Comparison of ENCODE assay signal across 8 cellular contexts in the genomic region with DNA sequence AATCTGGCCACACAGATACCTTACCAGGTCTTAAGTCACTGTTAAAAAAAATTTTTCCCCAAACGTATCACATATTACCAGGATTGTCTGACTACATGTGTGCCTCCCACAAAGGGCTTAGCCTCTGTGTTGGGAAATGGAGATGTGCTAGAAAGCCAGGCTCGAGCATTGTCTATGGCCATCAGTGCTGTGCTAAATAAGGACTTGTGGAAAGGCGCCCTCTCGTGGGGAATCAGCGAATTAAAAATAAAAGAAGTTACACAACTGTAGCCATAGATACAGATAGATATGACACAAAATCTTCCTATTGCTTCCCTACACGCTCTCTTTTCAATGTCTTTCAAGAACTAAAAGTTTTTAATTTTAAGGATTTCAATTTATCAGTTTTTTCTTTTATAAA. TPM values are rescaled to one million over a fixed set of nuclear protein-coding genes. Genes with fewer than 3 reads are reported as not detected.
DNase-seq lines count a peak whose midpoint lies in the region; ATAC-seq and TF ChIP-seq lines count a peak whose summit lies in the region.

No MANE protein-coding gene starts in this region.

- TF ChIP-seq POLR2A in NB4 (IDR thresholded peaks at IDR 0.05; ENCODE audit: extremely low read depth, insufficient read length) (no peak), breast epithelium (IDR thresholded peaks at IDR 0.05) (no peak)

- H3K27ac ChIP-seq in breast epithelium: no peak overlapping the region

- H3K4me3 ChIP-seq in NB4 (ENCODE audit: low read depth, low read length) (no peak overlapping the region), breast epithelium (no peak overlapping the region)

- H3K36me3 ChIP-seq in breast epithelium: peaks cover 3% of the 10 kb centered on the region

- H3K27me3 ChIP-seq in breast epithelium: no peaks in the 10 kb centered on the region

- peak; percentile 76 for ATAC-seq in left colon
- ATAC-seq in HG03520 (IDR thresholded peaks at IDR 0.05; ENCODE audit: unreplicated experiment): no peak
- no peak for ATAC-seq in HG03095 (IDR thresholded peaks at IDR 0.05; ENCODE audit: unreplicated experiment)

- TF ChIP-seq CTCF in NB4 (IDR thresholded peaks at IDR 0.05; ENCODE audit: low read depth, low read length): peak; percentile 48
- peak in 2 of 3 donors; percentile 37 to 53 for TF ChIP-seq CTCF in breast epithelium (IDR thresholded peaks at IDR 0.05)

- no peaks in the 10 kb centered on the region for H3K9me3 ChIP-seq in breast epithelium

- no peaks in the 10 kb centered on the region for H3K4me1 ChIP-seq in breast epithelium

- peak; percentile 30 for DNase-seq in GDM1 (lab: John Stamatoyannopoulos, UW)
- DNase-seq in NB4 (ENCODE audit: low read depth): peak; percentile 78
- DNase-seq in T-helper 9 cell: peak; percentile 59
- no peak for DNase-seq in breast epithelium (ENCODE audit: low spot score in 2 of 2)
- DNase-seq in left colon: peak; percentile 36 to 46
- peak; percentile 14 for DNase-seq in stimulated activated CD8-positive, alpha-beta memory T cell treated with anti-CD3 and anti-CD28 coated beads, Interleukin-12 subunit alpha, Interleukin-12 subunit beta, amount 100 ng/mL, for 4 hours (ENCODE audit: low read depth)

- intact Hi-C loops in breast epithelium (cut with DNase I; ENCODE audit: low total_unique reads) (no loop called here), left colon (cut with DNase I, micrococcal nuclease) (no loop called here)

RNA-seq across cellular contexts. Expression of gene CRNN, which starts 47.5 kb away (rescaled TPM):
- total RNA-seq in breast epithelium (under 1 TPM in 1 of 3 donors, not detected in 2; 0.66 TPM), left colon (not detected)

RNA-seq across cellular contexts. Expression of gene LCE5A, which starts 49.1 kb away (rescaled TPM):
- total RNA-seq in breast epithelium: not detected
- total RNA-seq in left colon: not detected

RNA-seq across cellular contexts. Expression of gene CRCT1, which starts 52.7 kb away (rescaled TPM):
- total RNA-seq in breast epithelium (not detected), left colon (not detected)

Comparison
In these comparisons a context has a peak if more than half of its experiments do, and no peak if none do; other contexts are left out.
1. DNase-seq: peak in GDM1 (single experiment), NB4 (single experiment), T-helper 9 cell (single experiment), left colon (2 of 2) and stimulated activated CD8-positive, alpha-beta memory T cell treated with anti-CD3 and anti-CD28 coated beads, Interleukin-12 subunit alpha, Interleukin-12 subunit beta, amount 100 ng/mL, for 4 hours (single experiment); none in breast epithelium (0 of 2).